ENCODE assay signal across 6 cellular contexts in genomic region chr4:15362541-15362940, GRCh38.
"Had no signal": no experiment of that assay in that cellular context is flagged by ENCODE, and none has a peak within 500 bp of the region (broad histone marks: within the 10 kb centered on the region; RNA-seq: fewer than 3 reads in every experiment).

No MANE protein-coding gene starts in this region.

- H3K4me2 ChIP-seq: GM23338 had no signal

- H3K4me1 Mint-ChIP-seq: IgD-negative memory B cell had no signal

- H3K9me3 Mint-ChIP-seq: GM23338, H9, HFFc6 had no signal

- H3K4me3 Mint-ChIP-seq: GM23338, H9, HFFc6, IgD-negative memory B cell had no signal

- H3K4me3 ChIP-seq: GM23338 had no signal

- H3K27ac ChIP-seq: HL-60 had no signal

- DNase-seq: H9, HFFc6, KBM-7 had no signal

- H3K27ac Mint-ChIP-seq: GM23338, H9, HFFc6, IgD-negative memory B cell had no signal
